In genomic region chr5:74660146-74660545, GRCh38 we compare ENCODE assay signal across 19 cellular contexts.
"Had no signal": no experiment of that assay in that cellular context is flagged by ENCODE, and none has a peak within 500 bp of the region (broad histone marks: within the 10 kb centered on the region; RNA-seq: fewer than 3 reads in every experiment).

No MANE protein-coding gene starts in this region.

- H3K79me2 ChIP-seq: parathyroid adenoma had no signal

- H3K4me1 ChIP-seq: gastrocnemius medialis, parathyroid adenoma, right lobe of liver, tibial artery had no signal

- DNase-seq: activated CD4-positive, alpha-beta T cell treated with anti-CD3 and anti-CD28 coated beads for 36 hours; activated CD4-positive, alpha-beta T cell treated with anti-CD3 and anti-CD28 coated beads, Interleukin-2, amount 50 U/mL, for 4 hours; activated CD8-positive, alpha-beta memory T cell treated with anti-CD3 and anti-CD28 coated beads for 24 hours; activated CD8-positive, alpha-beta memory T cell treated with anti-CD3 and anti-CD28 coated beads, Interleukin-2, amount 50 U/mL, for 4 hours; activated T-cell treated with anti-CD3 and anti-CD28 coated beads, Interleukin-2, amount 50 U/mL, for 24 hours; aorta; brain microvascular endothelial cell; central memory CD4-positive, alpha-beta T cell; effector memory CD4-positive, alpha-beta T cell; gastrocnemius medialis; hippocampal formation; right lobe of liver; small intestine; stimulated activated CD4-positive, alpha-beta T cell treated with anti-CD3 and anti-CD28 coated beads, Interleukin-2, amount 100 ng/mL, for 24 hours; stimulated activated naive CD8-positive, alpha-beta T cell treated with anti-CD3 and anti-CD28 coated beads, Interleukin-15, amount 100 ng/mL, for 72 hours; T-helper 9 cell; tibial artery had no signal

- H3K9ac ChIP-seq: parathyroid adenoma had no signal

- H3K36me3 ChIP-seq: brain microvascular endothelial cell, gastrocnemius medialis, neutrophil, right lobe of liver, tibial artery had no signal

- FAIRE-seq: small intestine had no signal

- H3K27ac ChIP-seq: brain microvascular endothelial cell, gastrocnemius medialis, neutrophil, parathyroid adenoma, right lobe of liver, tibial artery had no signal

- H3K4me3 ChIP-seq: gastrocnemius medialis, right lobe of liver, tibial artery had no signal

- H3K27me3 ChIP-seq: brain microvascular endothelial cell, gastrocnemius medialis, neutrophil, right lobe of liver had no signal

- H3K9me3 ChIP-seq: gastrocnemius medialis, neutrophil, right lobe of liver, tibial artery had no signal

- H2AFZ ChIP-seq: parathyroid adenoma had no signal
